11 cellular contexts compared by ENCODE assay signal in the genomic region with DNA sequence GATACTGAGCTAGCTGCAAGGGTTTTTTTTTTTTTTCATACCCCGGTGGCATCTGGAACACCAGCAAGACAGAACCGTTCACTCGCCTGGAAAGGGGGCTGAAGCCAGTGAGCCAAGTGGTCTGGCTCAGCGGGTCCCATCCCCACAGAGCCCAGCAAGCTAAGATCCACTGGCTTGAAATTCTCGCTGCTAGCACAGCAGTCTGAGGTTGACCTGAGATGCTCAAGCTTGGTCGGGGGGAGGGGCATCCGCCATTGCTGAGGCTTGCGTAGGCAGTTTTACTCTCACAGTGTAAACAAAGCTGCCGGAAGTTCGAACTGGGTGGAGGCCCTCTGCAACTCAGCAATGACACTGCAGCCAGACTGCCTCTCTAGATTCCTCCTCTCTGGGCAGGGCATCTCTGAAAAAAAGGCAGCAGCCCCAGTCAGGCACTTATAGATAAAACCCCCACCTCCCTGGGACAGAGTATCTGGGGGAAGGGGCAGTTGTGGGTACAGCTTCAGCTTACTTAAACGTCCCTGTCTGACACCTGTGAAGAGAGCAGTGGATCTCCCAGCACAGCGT. TPM values are rescaled to one million over a fixed set of nuclear protein-coding genes. Genes with fewer than 3 reads are reported as not detected.
A peak's percentile ranks its signal among the peaks of the same experiment; 100 is the strongest.
DNase-seq lines count a peak whose midpoint lies in the region; ATAC-seq lines count a peak whose summit lies in the region.
"Had no signal": no experiment of that assay in that cellular context is flagged by ENCODE, and none has a peak within 500 bp of the region (broad histone marks: within the 10 kb centered on the region; RNA-seq: fewer than 3 reads in every experiment).

No MANE protein-coding gene starts in this region.

- peaks cover 1% of the 10 kb centered on the region for H3K36me3 Mint-ChIP-seq in activated T-helper 17 cell treated with anti-CD3 and anti-CD28 coated beads, Interleukin-2, amount 50 U/mL, for 72 hours (ENCODE audit: low read depth)

- H3K36me3 ChIP-seq in HAP-1 (replicated peaks) = no peaks in the 10 kb centered on the region
- H3K36me3 ChIP-seq: BLaER1, prostate gland, thyroid gland had no signal

- H3K27me3 Mint-ChIP-seq in activated T-helper 17 cell treated with anti-CD3 and anti-CD28 coated beads, Interleukin-2, amount 50 U/mL, for 72 hours = no peaks in the 10 kb centered on the region

- peaks cover 6% of the 10 kb centered on the region for H3K4me1 ChIP-seq in HAP-1
- H3K4me1 ChIP-seq: prostate gland had no signal

- in situ Hi-C loops in HAP-1 (cut with MboI; ENCODE audit: low sequenced_read_pairs) = loop anchor here (25.0 kb wide), 1 partner anchor 473 kb away; no protein-coding TSS in a partner anchor

- DNase-seq in AG08396 (ENCODE audit: low spot score) (peak; percentile 38), NCI-H2171 treated with DMSO at 0.1 percent for 48 hours (lab: John Stamatoyannopoulos, UW) (peak; percentile 64), iPS-NIHi11 (ENCODE audit: low spot score) (peak; percentile 7), cerebellar nuclear complex (lab: John Stamatoyannopoulos, UW) (no peak), HAP-1 (ENCODE audit: low spot score in 2 of 2) (no peak)
- DNase-seq: thyroid gland had no signal

- H3K27ac Mint-ChIP-seq in activated T-helper 17 cell treated with anti-CD3 and anti-CD28 coated beads, Interleukin-2, amount 50 U/mL, for 72 hours = peak overlapping the region; percentile 79

- H3K4me3 ChIP-seq in HAP-1 = no peak overlapping the region
- H3K4me3 ChIP-seq: BLaER1, prostate gland, thyroid gland had no signal

- peaks cover 13% of the 10 kb centered on the region for H3K4me1 Mint-ChIP-seq in activated T-helper 17 cell treated with anti-CD3 and anti-CD28 coated beads, Interleukin-2, amount 50 U/mL, for 72 hours

- H3K9me3 Mint-ChIP-seq in activated T-helper 17 cell treated with anti-CD3 and anti-CD28 coated beads, Interleukin-2, amount 50 U/mL, for 72 hours = peaks cover 8% of the 10 kb centered on the region

- H3K9me3 ChIP-seq in HAP-1 = peaks cover 3% of the 10 kb centered on the region; the same call in 1 of the 2 replicates
- H3K9me3 ChIP-seq: prostate gland, thyroid gland had no signal

- H3K4me3 Mint-ChIP-seq in activated T-helper 17 cell treated with anti-CD3 and anti-CD28 coated beads, Interleukin-2, amount 50 U/mL, for 72 hours = peak overlapping the region; percentile 47

- no peaks in the 10 kb centered on the region for H3K27me3 ChIP-seq in HAP-1 (ENCODE audit: low read depth)
- H3K27me3 ChIP-seq: BLaER1, thyroid gland had no signal

- peak; percentile 16 for ATAC-seq in activated T-helper 17 cell treated with anti-CD3 and anti-CD28 coated beads, Interleukin-2, amount 50 U/mL, for 72 hours (replicated peaks)
- ATAC-seq in GM18909 (IDR thresholded peaks at IDR 0.05; ENCODE audit: poor library complexity, unreplicated experiment) = no peak
- ATAC-seq in GM21737 (IDR thresholded peaks at IDR 0.05; ENCODE audit: unreplicated experiment) = no peak

RNA-seq across cellular contexts. Expression of gene MIB1, which starts 5.1 kb away (rescaled TPM):
- 10 to 100 TPM; 52.3 to 64.0 TPM for total RNA-seq in activated T-helper 17 cell treated with anti-CD3 and anti-CD28 coated beads, Interleukin-2, amount 50 U/mL, for 72 hours

RNA-seq across cellular contexts. Expression of gene ABHD3, which starts 31.0 kb away (rescaled TPM):
- total RNA-seq in activated T-helper 17 cell treated with anti-CD3 and anti-CD28 coated beads, Interleukin-2, amount 50 U/mL, for 72 hours = 10 to 100 TPM; 28.9 to 48.4 TPM

Comparison
In these comparisons a context has a peak if more than half of its experiments do, and no peak if none do; other contexts are left out.
1. DNase-seq: peak in AG08396 (single experiment), NCI-H2171 treated with DMSO at 0.1 percent for 48 hours (single experiment) and iPS-NIHi11 (single experiment); none in cerebellar nuclear complex (0 of 2) and HAP-1 (0 of 2).